ENCODE assay signal across 10 cellular contexts in genomic region chr16:74466872-74467271, GRCh38. TPM values are rescaled to one million over a fixed set of nuclear protein-coding genes. Genes with fewer than 3 reads are reported as not detected.
A peak's percentile ranks its signal among the peaks of the same experiment; 100 is the strongest.
DNase-seq lines count a peak whose midpoint lies in the region; ATAC-seq and TF ChIP-seq lines count a peak whose summit lies in the region.
"Had no signal": no experiment of that assay in that cellular context is flagged by ENCODE, and none has a peak within 500 bp of the region (broad histone marks: within the 10 kb centered on the region; RNA-seq: fewer than 3 reads in every experiment).

No MANE protein-coding gene starts in this region.

- intact Hi-C loops in right lobe of liver (cut with DNase I) = no loop called here

- H3K27ac ChIP-seq in right lobe of liver = no peak overlapping the region
- H3K27ac ChIP-seq: breast epithelium had no signal

- peaks cover 9 to 92% (median 43%) of the 10 kb centered on the region in 4 donors for H3K36me3 ChIP-seq in right lobe of liver

- H3K4me1 Mint-ChIP-seq in effector memory CD8-positive, alpha-beta T cell (ENCODE audit: low read depth in 2 of 2) = peaks cover 12 to 17% of the 10 kb centered on the region in 2 donors

- H3K9me3 Mint-ChIP-seq in effector memory CD8-positive, alpha-beta T cell = no peaks in the 10 kb centered on the region

- peak overlapping the region in 1 of 2 donors; percentile 37 for H3K4me3 Mint-ChIP-seq in effector memory CD8-positive, alpha-beta T cell

- 85% methylated on average over 5 of the region's 5 CpGs for WGBS in right lobe of liver (ENCODE audit: insufficient coverage, low coverage, low lambda C conversion rate, missing lambda C conversion rate)

- DNase-seq in effector memory CD8-positive, alpha-beta T cell = no peak
- no peak for DNase-seq in RKO (ENCODE audit: low spot score)
- no peak for DNase-seq in right lobe of liver
- DNase-seq in H4 (ENCODE audit: low spot score) = no peak
- DNase-seq: NCI-H2171 treated with DMSO at 0.1 percent for 48 hours, PC-3 had no signal

- no peak for TF ChIP-seq CTCF in right lobe of liver (IDR thresholded peaks at IDR 0.05)

- H3K27me3 ChIP-seq in right lobe of liver = no peaks in the 10 kb centered on the region
- H3K27me3 ChIP-seq: breast epithelium had no signal

- H3K27me3 Mint-ChIP-seq in effector memory CD8-positive, alpha-beta T cell = no peaks in the 10 kb centered on the region

- H3K27ac Mint-ChIP-seq in effector memory CD8-positive, alpha-beta T cell = peak overlapping the region; percentile 60 to 61

- no peaks in the 10 kb centered on the region for H3K4me1 ChIP-seq in right lobe of liver
- H3K4me1 ChIP-seq: breast epithelium had no signal

- no peak for TF ChIP-seq POLR2A in right lobe of liver (IDR thresholded peaks at IDR 0.05)

- no peak overlapping the region for H3K4me3 ChIP-seq in right lobe of liver
- H3K4me3 ChIP-seq: breast epithelium had no signal

- ATAC-seq in GM18502 (IDR thresholded peaks at IDR 0.05; ENCODE audit: poor library complexity, unreplicated experiment) (peak; percentile 66), GM19468 (IDR thresholded peaks at IDR 0.05; ENCODE audit: extremely low read depth, unreplicated experiment) (peak; percentile 26), HG03342 (IDR thresholded peaks at IDR 0.05; ENCODE audit: unreplicated experiment) (peak; percentile 69), right lobe of liver (no peak)
- no peak for ATAC-seq in effector memory CD8-positive, alpha-beta T cell (replicated peaks)
- ATAC-seq: PC-3 had no signal

- H3K36me3 Mint-ChIP-seq in effector memory CD8-positive, alpha-beta T cell (ENCODE audit: insufficient read depth) = peaks cover 86% of the 10 kb centered on the region

- H3K9me3 ChIP-seq in right lobe of liver = no peaks in the 10 kb centered on the region
- H3K9me3 ChIP-seq: breast epithelium had no signal

RNA-seq across cellular contexts. Expression of gene CLEC18B, which starts 45.6 kb away (rescaled TPM):
- under 1 TPM in 3 of 6 experiments, not detected in 3; 0.64 to 0.75 (median 0.71) TPM for total RNA-seq in right lobe of liver
- total RNA-seq in H4 (2014; rRNA removed; shearing (Covaris generic)) = 0.02 and 2.0 TPM in 2 replicates

Comparison
In these comparisons a context has a peak if more than half of its experiments do, and no peak if none do; other contexts are left out.
1. ATAC-seq: peak in GM18502 (single experiment), GM19468 (single experiment) and HG03342 (single experiment); none in effector memory CD8-positive, alpha-beta T cell (single experiment) and right lobe of liver (0 of 4).